ENCODE assay signal across 9 cellular contexts in the genomic region with DNA sequence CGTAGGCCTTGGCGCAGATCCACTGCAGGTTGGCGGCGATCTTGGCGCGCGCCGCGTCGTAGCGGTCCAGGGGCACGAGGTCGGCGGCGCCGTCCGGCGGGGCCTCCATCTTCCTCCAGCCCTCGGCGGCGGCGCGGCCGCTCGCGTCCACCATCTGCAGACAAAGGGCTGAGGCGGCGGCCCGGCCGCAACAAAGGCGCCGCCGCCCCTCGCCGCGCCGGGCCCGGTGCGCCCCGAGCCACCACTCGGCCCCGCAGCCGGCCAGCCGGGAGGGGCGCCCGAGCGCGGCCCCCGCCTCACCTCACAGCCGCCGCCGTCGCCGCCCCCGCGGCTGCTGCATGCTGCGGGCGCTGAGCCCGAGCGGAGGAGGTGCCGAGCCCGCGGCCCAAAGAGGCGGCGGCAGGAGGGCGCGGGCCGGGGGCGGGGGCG. TPM values are rescaled to one million over a fixed set of nuclear protein-coding genes. Genes with fewer than 3 reads are reported as not detected.
A peak's percentile ranks its signal among the peaks of the same experiment; 100 is the strongest.
DNase-seq lines count a peak whose midpoint lies in the region; ATAC-seq, FAIRE-seq and TF ChIP-seq lines count a peak whose summit lies in the region.
"Had no signal": no experiment of that assay in that cellular context is flagged by ENCODE, and none has a peak within 500 bp of the region (broad histone marks: within the 10 kb centered on the region; RNA-seq: fewer than 3 reads in every experiment).

No MANE protein-coding gene starts in this region.

- no peak overlapping the region for H2AFZ ChIP-seq in GM12878 (ENCODE audit: control insufficient read depth, low read depth, low read length)

- H3K27ac ChIP-seq in GM12878 (ENCODE audit: control insufficient read depth, insufficient read depth) (no peak overlapping the region), mesodermal cell (ENCODE audit: low read depth, low read length, severe bottlenecking) (peak overlapping the region; percentile 64)

- H3K36me3 ChIP-seq in GM12878 (ENCODE audit: control insufficient read depth in 2 of 2, insufficient read depth in 2 of 2, low read length in 1 of 2) (no peaks in the 10 kb centered on the region; a peak in 1 of 4 replicates), mesodermal cell (ENCODE audit: control insufficient read depth, insufficient read depth, low read length) (peaks cover 70% of the 10 kb centered on the region)

- BruUV-seq in GM12878 (replicated peaks; lab: Mats Ljungman, UMichigan) = no TSS peak

- no peak for FAIRE-seq in GM12878 (lab: Jason Lieb, UNC)
- FAIRE-seq: TTC549 had no signal

- H3K4me1 ChIP-seq in GM12878 (ENCODE audit: control insufficient read depth, insufficient read depth, low read length) (peaks cover 27% of the 10 kb centered on the region), mesodermal cell (ENCODE audit: control insufficient read depth, insufficient read depth, low read length, poor library complexity, severe bottlenecking) (peaks cover 7% of the 10 kb centered on the region)

- no peak for TF ChIP-seq CTCF in GM12878 (IDR thresholded peaks at IDR 0.05 in 2 of 3, conservative IDR thresholded peaks at IDR 0.05 in 1 of 3; ENCODE audit: control insufficient read depth in 2 of 3, extremely low read depth in 1 of 3, insufficient read depth in 1 of 3, low read depth in 3 of 3, low read length in 3 of 3)

- CTCF ChIA-PET in GM12878 (lab: Yijun Ruan, JAX) = interaction anchor here (1.0 kb wide), 1 partner anchor 8 kb away, joined by 3 read pairs; no protein-coding TSS in a partner anchor

- peak; percentile 69 for DNase-seq in COLO668 (lab: John Stamatoyannopoulos, UW; ENCODE audit: unreplicated experiment)
- DNase-seq in GM12878 (ENCODE audit: low read depth, low spot score) = no peak
- no peak for DNase-seq in HuH-7.5 (ENCODE audit: low spot score)
- no peak for DNase-seq in NCI-H510A treated with DMSO at 0.1 percent for 48 hours (lab: John Stamatoyannopoulos, UW)
- DNase-seq in glomerular visceral epithelial cell (ENCODE audit: extremely low spot score) = no peak

- ATAC-seq in GM19025 (IDR thresholded peaks at IDR 0.05; ENCODE audit: low read depth, unreplicated experiment) (peak; percentile 32), HG03196 (IDR thresholded peaks at IDR 0.05; ENCODE audit: unreplicated experiment) (peak; percentile 29), GM12878 (no peak)

- no peak overlapping the region for H3K9ac ChIP-seq in GM12878 (ENCODE audit: control insufficient read depth, insufficient read depth, low read length)

- in situ Hi-C loops in GM12878 (cut with MboI) = no loop called here

- POLR2A ChIA-PET in GM12878 (lab: Charles Lee) = interaction anchor here (1.0 kb wide), 1 partner anchor 10 kb away, joined by 6 read pairs; no protein-coding TSS in a partner anchor

- no peak overlapping the region; the same call in 1 of the 2 replicates for H3K4me2 ChIP-seq in GM12878 (ENCODE audit: control insufficient read depth, insufficient read depth)

- H3K4me3 ChIP-seq in GM12878 (peak overlapping the region; percentile 43; the same call in 1 of the 2 replicates), mesodermal cell (ENCODE audit: extremely low read depth, insufficient read depth, low read length, poor library complexity, severe bottlenecking) (peak overlapping the region; percentile 61)

- peaks cover 56% of the 10 kb centered on the region for H3K79me2 ChIP-seq in GM12878 (ENCODE audit: control insufficient read depth, insufficient read depth, low read length)

- no peak for TF ChIP-seq RAD21 in GM12878 (IDR thresholded peaks at IDR 0.05; ENCODE audit: insufficient read depth, low read depth, low read length)

- 3% methylated on average over 24 of the region's 70 CpGs for WGBS in GM12878 (ENCODE audit: insufficient coverage, insufficient replicate concordance, low lambda C conversion rate, missing lambda C conversion rate)
- 0 to 1% methylated on average over 24 to 35 of the region's 70 CpGs for WGBS in mesodermal cell (ENCODE audit: insufficient coverage in 2 of 2), 2 experiments

- no peak for TF ChIP-seq POLR2A in GM12878 (IDR thresholded peaks at IDR 0.05; ENCODE audit: low read depth, low read length)

- intact Hi-C loops in GM12878 (cut with micrococcal nuclease; ENCODE audit: unreplicated experiment) = loop anchor here (5.0 kb wide), 2 partner anchors 45 to 55 kb away; a partner anchor contains a TSS

- SMC1A ChIA-PET in GM12878 (lab: Charles Lee; ENCODE audit: uncharacterized antibody, unreplicated experiment) = no interaction called here

- H3K27me3 ChIP-seq in GM12878 (replicated peaks in 1 of 2; ENCODE audit: control insufficient read depth in 2 of 2, insufficient read depth in 2 of 2, low read length in 1 of 2) = no peaks in the 10 kb centered on the region

- RAD21 ChIA-PET in GM12878 (lab: Charles Lee; ENCODE audit: unreplicated experiment) = no interaction called here

- H3K9me3 ChIP-seq in GM12878 (replicated peaks; ENCODE audit: control insufficient read depth, insufficient read depth, low read length) (no peaks in the 10 kb centered on the region; the same call in 2 of the 3 replicates), mesodermal cell (ENCODE audit: control insufficient read depth, low read length) (peaks cover 25% of the 10 kb centered on the region)

- no peak for TF ChIP-seq EP300 in GM12878 (IDR thresholded peaks at IDR 0.05; ENCODE audit: borderline replicate concordance in 1 of 2, control insufficient read depth in 1 of 2, low read depth in 2 of 2, low read length in 2 of 2)

- no peaks in the 10 kb centered on the region for H4K20me1 ChIP-seq in GM12878 (ENCODE audit: control insufficient read depth, insufficient read depth)

TF ChIP-seq in GM12878, 131 proteins besides CTCF, POLR2A, EP300 and RAD21 (continues in another document):
- TF ChIP-seq YY1 (IDR thresholded peaks at IDR 0.05; ENCODE audit: low read depth, low read length) (peak; percentile 50; the same call in 1 of the 2 replicates), SMARCA5 (IDR thresholded peaks at IDR 0.05) (peak; percentile 52; the same call in 1 of the 2 replicates), ZNF274 (IDR thresholded peaks at IDR 0.05; ENCODE audit: insufficient read depth, insufficient read length) (no peak)
- TF ChIP-seq, protein P1, sequence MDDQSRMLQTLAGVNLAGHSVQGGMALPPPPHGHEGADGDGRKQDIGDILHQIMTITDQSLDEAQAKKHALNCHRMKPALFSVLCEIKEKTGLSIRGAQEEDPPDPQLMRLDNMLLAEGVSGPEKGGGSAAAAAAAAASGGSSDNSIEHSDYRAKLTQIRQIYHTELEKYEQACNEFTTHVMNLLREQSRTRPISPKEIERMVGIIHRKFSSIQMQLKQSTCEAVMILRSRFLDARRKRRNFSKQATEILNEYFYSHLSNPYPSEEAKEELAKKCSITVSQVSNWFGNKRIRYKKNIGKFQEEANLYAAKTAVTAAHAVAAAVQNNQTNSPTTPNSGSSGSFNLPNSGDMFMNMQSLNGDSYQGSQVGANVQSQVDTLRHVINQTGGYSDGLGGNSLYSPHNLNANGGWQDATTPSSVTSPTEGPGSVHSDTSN (IDR thresholded peaks at IDR 0.05; ENCODE audit: insufficient replicate concordance, low read depth, low read length) = no peak
- TF ChIP-seq, protein P2, sequence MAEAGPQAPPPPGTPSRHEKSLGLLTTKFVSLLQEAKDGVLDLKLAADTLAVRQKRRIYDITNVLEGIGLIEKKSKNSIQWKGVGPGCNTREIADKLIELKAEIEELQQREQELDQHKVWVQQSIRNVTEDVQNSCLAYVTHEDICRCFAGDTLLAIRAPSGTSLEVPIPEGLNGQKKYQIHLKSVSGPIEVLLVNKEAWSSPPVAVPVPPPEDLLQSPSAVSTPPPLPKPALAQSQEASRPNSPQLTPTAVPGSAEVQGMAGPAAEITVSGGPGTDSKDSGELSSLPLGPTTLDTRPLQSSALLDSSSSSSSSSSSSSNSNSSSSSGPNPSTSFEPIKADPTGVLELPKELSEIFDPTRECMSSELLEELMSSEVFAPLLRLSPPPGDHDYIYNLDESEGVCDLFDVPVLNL (IDR thresholded peaks at IDR 0.05; ENCODE audit: low read depth, low read length) = no peak

RNA-seq across cellular contexts. Expression of a gene that starts 0.3 kb away (rescaled TPM):
- total RNA-seq in GM12878 (2013; cell fraction: nucleolus; rRNA removed) = 51.7 and 56.6 TPM in 2 replicates
- total RNA-seq in GM12878 (2014; rRNA removed) (16.5 and 16.6 TPM in 2 replicates), GM12878 (2014; rRNA removed; fragmentation: Illumina TruSeq; extraction: Trizol) (12.2 and 12.3 TPM in 2 replicates), GM12878 (2021) (24.7 and 32.8 TPM in 2 replicates)
- polyA plus RNA-seq in GM12878 (2011; ENCODE audit: low read depth) = 4.8 TPM
- polyA plus RNA-seq in GM12878 (2011; rRNA removed) (5.3 and 5.9 TPM in 2 replicates), GM12878 (2014; fragmentation: Illumina TruSeq; extraction: Trizol) (8.0 and 10.1 TPM in 2 replicates), GM12878 (2014; fragmentation: Nextera tagmentation; extraction: Ambion mirVana) (1 to 10 TPM; 1.8 to 2.0 TPM), GM12878 (2014; rRNA removed) (10.3 and 12.5 TPM in 2 replicates), GM12878 (2016; fragmentation: Nextera tagmentation; extraction: Ambion mirVana) (1 to 10 TPM; 1.4 to 4.2 TPM)
- 6.6 and 6.9 TPM in 2 replicates for polyA plus RNA-seq in GM12878 (2011; cell fraction: cytosol; rRNA removed)
- 7.5 and 11.6 TPM in 2 replicates for polyA plus RNA-seq in GM12878 (2011; cell fraction: nucleus; rRNA removed)
- polyA plus RNA-seq in GM12878 (2012) = 7.4 and 7.8 TPM in 2 replicates
- 14.8 and 15.3 TPM in 2 replicates for polyA minus RNA-seq in GM12878 (2011; rRNA and poly(A)+ RNA removed)
- 48.7 and 58.5 TPM in 2 replicates for polyA minus RNA-seq in GM12878 (2011; cell fraction: cytosol; rRNA and poly(A)+ RNA removed)
- polyA minus RNA-seq in GM12878 (2011; cell fraction: nucleus; rRNA and poly(A)+ RNA removed) = 5.9 and 9.1 TPM in 2 replicates
- polyA plus RNA-seq in mesodermal cell (2013, experiment 1 of 2) = 24.2 TPM
- 19.2 TPM for polyA plus RNA-seq in mesodermal cell (2013, experiment 2 of 2)

RNA-seq across cellular contexts. Expression of a gene that starts 54.2 kb away (rescaled TPM):
- 23.5 and 31.3 TPM in 2 replicates for total RNA-seq in GM12878 (2013; cell fraction: nucleolus; rRNA removed)
- total RNA-seq in GM12878 (2014; rRNA removed) (45.4 and 48.0 TPM in 2 replicates), GM12878 (2014; rRNA removed; fragmentation: Illumina TruSeq; extraction: Trizol) (27.6 and 30.9 TPM in 2 replicates), GM12878 (2021) (38.2 and 40.1 TPM in 2 replicates)
- 15.4 TPM for polyA plus RNA-seq in GM12878 (2011; ENCODE audit: low read depth)
- polyA plus RNA-seq in GM12878 (2011; rRNA removed) (45.4 and 53.5 TPM in 2 replicates), GM12878 (2014; fragmentation: Illumina TruSeq; extraction: Trizol) (10.0 and 25.3 TPM in 2 replicates), GM12878 (2014; fragmentation: Nextera tagmentation; extraction: Ambion mirVana) (10 to 100 TPM; 16.7 to 20.7 TPM), GM12878 (2014; rRNA removed) (54.6 and 57.6 TPM in 2 replicates), GM12878 (2016; fragmentation: Nextera tagmentation; extraction: Ambion mirVana) (10 to 100 TPM; 36.9 to 41.1 TPM)
- 56.9 and 65.7 TPM in 2 replicates for polyA plus RNA-seq in GM12878 (2011; cell fraction: cytosol; rRNA removed)
- polyA plus RNA-seq in GM12878 (2011; cell fraction: nucleus; rRNA removed) = 72.7 and 77.7 TPM in 2 replicates
- 20.3 and 23.9 TPM in 2 replicates for polyA plus RNA-seq in GM12878 (2012)
- 29.6 and 34.0 TPM in 2 replicates for polyA minus RNA-seq in GM12878 (2011; rRNA and poly(A)+ RNA removed)
- 6.1 and 13.5 TPM in 2 replicates for polyA minus RNA-seq in GM12878 (2011; cell fraction: cytosol; rRNA and poly(A)+ RNA removed)
- polyA minus RNA-seq in GM12878 (2011; cell fraction: nucleus; rRNA and poly(A)+ RNA removed) = 8.5 and 12.7 TPM in 2 replicates
- polyA plus RNA-seq in mesodermal cell (2013, experiment 1 of 2) = 44.5 TPM
- 41.5 TPM for polyA plus RNA-seq in mesodermal cell (2013, experiment 2 of 2)
